ENCODE assay signal across 1 cellular context in genomic region chr11:93116641-93117577, GRCh38.
TF ChIP-seq lines count a peak whose summit lies in the region.

No MANE protein-coding gene starts in this region.

TF ChIP-seq in HCT116, 20 proteins besides CTCF, POLR2A, EP300 and RAD21:
- TF ChIP-seq ZFX (IDR thresholded peaks at IDR 0.05), result no peak
- no peak for TF ChIP-seq SIN3A (IDR thresholded peaks at IDR 0.05; ENCODE audit: low read depth)
